15 cellular contexts compared by ENCODE assay signal in genomic region chr5:133927616-133928180, GRCh38.
"Had no signal": no experiment of that assay in that cellular context is flagged by ENCODE, and none has a peak within 500 bp of the region (broad histone marks: within the 10 kb centered on the region; RNA-seq: fewer than 3 reads in every experiment).

No MANE protein-coding gene starts in this region.

- H3K36me3 ChIP-seq: gastroesophageal sphincter, left lung, SJSA1, tibial nerve had no signal

- H3K9me3 Mint-ChIP-seq: central memory CD8-positive, alpha-beta T cell; nephron progenitor cell had no signal

- ATAC-seq: gastroesophageal sphincter, left lung had no signal

- H3K27me3 ChIP-seq: body of pancreas, SJSA1, tibial nerve had no signal

- H3K9me3 ChIP-seq: body of pancreas, gastroesophageal sphincter, left lung, SJSA1, tibial nerve had no signal

- H3K27ac Mint-ChIP-seq: nephron progenitor cell had no signal

- H3K4me3 ChIP-seq: body of pancreas, gastroesophageal sphincter, left lung, SJSA1, tibial nerve had no signal

- H3K4me3 Mint-ChIP-seq: central memory CD8-positive, alpha-beta T cell; nephron progenitor cell had no signal

- H3K27me3 Mint-ChIP-seq: central memory CD8-positive, alpha-beta T cell had no signal

- H3K4me1 ChIP-seq: gastroesophageal sphincter, left lung had no signal

- H3K27ac ChIP-seq: epithelial cell of prostate, gastroesophageal sphincter, left lung, SJSA1, tibial nerve had no signal

- DNase-seq: activated CD4-positive, alpha-beta T cell treated with anti-CD3 and anti-CD28 coated beads for 48 hours; activated gamma-delta T cell treated with Interleukin-2 at 50 U/mL for 16 hours; activated T-cell treated with anti-CD3 and anti-CD28 coated beads, Interleukin-2, amount 50 U/mL, for 1 hour; effector memory CD4-positive, alpha-beta T cell; left lung; mesenchymal stem cell; nephron progenitor cell; stimulated activated CD4-positive, alpha-beta T cell treated with anti-CD3 and anti-CD28 coated beads, Interleukin-4, amount 100 ng/mL, for 1 hour; stimulated activated CD8-positive, alpha-beta memory T cell treated with anti-CD3 and anti-CD28 coated beads, Interleukin-4, amount 100 ng/mL, for 48 hours had no signal
